27 cellular contexts compared by ENCODE assay signal in genomic region chr5:108801301-108801700, GRCh38. TPM values are rescaled to one million over a fixed set of nuclear protein-coding genes. Genes with fewer than 3 reads are reported as not detected.
A peak's percentile ranks its signal among the peaks of the same experiment; 100 is the strongest.
DNase-seq lines count a peak whose midpoint lies in the region; ATAC-seq, FAIRE-seq and TF ChIP-seq lines count a peak whose summit lies in the region.
"Had no signal": no experiment of that assay in that cellular context is flagged by ENCODE, and none has a peak within 500 bp of the region (broad histone marks: within the 10 kb centered on the region; RNA-seq: fewer than 3 reads in every experiment).

No MANE protein-coding gene starts in this region.

- peaks cover 16% of the 10 kb centered on the region; the same call in 1 of the 2 replicates for H3K9me3 ChIP-seq in Panc1 (ENCODE audit: control insufficient read depth, insufficient read depth, low read depth, low read length)
- no peaks in the 10 kb centered on the region for H3K9me3 ChIP-seq in endothelial cell of umbilical vein (replicated peaks; ENCODE audit: control insufficient read depth, insufficient read depth, low read length)
- H3K9me3 ChIP-seq: gastrocnemius medialis, testis had no signal

- intact Hi-C loops in Panc1 (cut with micrococcal nuclease; ENCODE audit: unreplicated experiment) (no loop called here), endothelial cell of umbilical vein (cut with micrococcal nuclease) (loop anchor here (1.0 kb wide), 1 partner anchor 53 kb away; no protein-coding TSS in a partner anchor)

- peaks cover 29% of the 10 kb centered on the region for H3K36me3 Mint-ChIP-seq in osteocyte (ENCODE audit: unreplicated experiment)

- FAIRE-seq in endothelial cell of umbilical vein (lab: Jason Lieb, UNC) = no peak
- FAIRE-seq: GM12878 had no signal

- BruUV-seq in Panc1 (replicated peaks; lab: Mats Ljungman, UMichigan) (no TSS peak), endothelial cell of umbilical vein (replicated peaks; lab: Mats Ljungman, UMichigan) (TSS peak; percentile 99)

- no peaks in the 10 kb centered on the region for H3K36me3 ChIP-seq in Panc1 (ENCODE audit: control insufficient read depth, insufficient read depth, low read length)
- H3K36me3 ChIP-seq in endothelial cell of umbilical vein (ENCODE audit: control insufficient read depth in 2 of 2, extremely low read depth in 1 of 2, insufficient read depth in 2 of 2, low read length in 2 of 2) = no peaks in the 10 kb centered on the region
- H3K36me3 ChIP-seq: adrenal gland, gastrocnemius medialis, SJCRH30 had no signal

- CTCF ChIA-PET in Panc1 (lab: Charles Lee) = no interaction called here
- CTCF ChIA-PET in endothelial cell of umbilical vein (lab: Charles Lee) = interaction anchor here (0.6 to 1.2 kb wide), 4 partner anchors 9 to 160 kb away, joined by 3 to 4 read pairs (median 3); no protein-coding TSS in a partner anchor

- TF ChIP-seq POLR2A in endothelial cell of umbilical vein (IDR thresholded peaks at IDR 0.05; ENCODE audit: low read depth, low read length) = no peak

- POLR2A ChIA-PET in Panc1 (lab: Charles Lee) (no interaction called here), endothelial cell of umbilical vein (lab: Charles Lee) (interaction anchor here (0.8 kb wide), 1 partner anchor 73 kb away, joined by 3 read pairs; no protein-coding TSS in a partner anchor)

- H3K79me2 ChIP-seq in endothelial cell of umbilical vein (ENCODE audit: control insufficient read depth, insufficient read depth, low read length) = peaks cover 7% of the 10 kb centered on the region

- H3K27me3 ChIP-seq in Panc1 (ENCODE audit: control insufficient read depth, insufficient read depth, low read length) = no peaks in the 10 kb centered on the region
- no peaks in the 10 kb centered on the region for H3K27me3 ChIP-seq in endothelial cell of umbilical vein (ENCODE audit: control insufficient read depth in 2 of 2, insufficient read depth in 2 of 2, low read length in 2 of 2)
- H3K27me3 ChIP-seq: adrenal gland, gastrocnemius medialis, SJCRH30, testis had no signal

- H3K9ac ChIP-seq in endothelial cell of umbilical vein (replicated peaks; ENCODE audit: extremely low read depth, insufficient read depth, low read length) = peak overlapping the region; percentile 65

- H2AFZ ChIP-seq in endothelial cell of umbilical vein (ENCODE audit: low read depth, low read length) = peak overlapping the region; percentile 69

- H3K9me3 Mint-ChIP-seq in osteocyte (ENCODE audit: unreplicated experiment) = peaks cover 30% of the 10 kb centered on the region

- H3K9me1 ChIP-seq in endothelial cell of umbilical vein (replicated peaks; ENCODE audit: control insufficient read depth, extremely low read depth, insufficient read depth, low read length) = no peaks in the 10 kb centered on the region

- no peak; the same call in 1 of the 2 replicates for ATAC-seq in Panc1
- ATAC-seq in GM19023 (IDR thresholded peaks at IDR 0.05; ENCODE audit: unreplicated experiment) = no peak
- ATAC-seq in HG03521 (IDR thresholded peaks at IDR 0.05; ENCODE audit: unreplicated experiment) = no peak
- ATAC-seq: gastrocnemius medialis, GM12878, left colon had no signal

- peak overlapping the region; percentile 41 for H3K4me3 Mint-ChIP-seq in osteocyte (ENCODE audit: unreplicated experiment)
- H3K4me3 Mint-ChIP-seq: activated T-cell treated with anti-CD3 and anti-CD28 coated beads, Interleukin-2, amount 50 U/mL, for 4 hours; brain; CD4-positive, CD25-positive, alpha-beta regulatory T cell; naive B cell; T-helper 1 cell treated with Interleukin-12 subunit alpha and Interleukin-12 subunit beta and Interleukin-4 antibody, amounts not matched to agents 30 μg/mL and 1 μg/mL, for 36 hours had no signal

- DNase-seq in ELR (ENCODE audit: low read depth) (peak; percentile 30), Panc1 (ENCODE audit: low read depth, low spot score) (no peak), endothelial cell of umbilical vein (ENCODE audit: low read depth, low spot score) (no peak), osteocyte (ENCODE audit: extremely low spot score, unreplicated experiment) (no peak), activated T-cell treated with anti-CD3 and anti-CD28 coated beads for 4 hours (no peak)
- DNase-seq: activated CD4-positive, alpha-beta T cell treated with anti-CD3 and anti-CD28 coated beads for 1 hour; activated CD8-positive, alpha-beta memory T cell treated with anti-CD3 and anti-CD28 coated beads for 24 hours; activated T-cell treated with anti-CD3 and anti-CD28 coated beads, Interleukin-2, amount 50 U/mL, for 4 hours; adrenal gland; CD4-positive, CD25-positive, alpha-beta regulatory T cell; erythroblast; gastrocnemius medialis; GOT3; left colon; mesendoderm; naive B cell; NCI-H187 treated with DMSO at 0.1 percent for 48 hours; NCI-H524 treated with DMSO at 0.1 percent for 48 hours; NK-92 treated with Interleukin-12 subunit alpha and Interleukin-12 subunit beta, amount 100 ng/mL, for 24 hours; SJCRH30; stimulated activated naive CD8-positive, alpha-beta T cell treated with anti-CD3 and anti-CD28 coated beads, Interleukin-15, Interleukin-2, amounts not matched to agents 100 U/mL and 50 U/mL, for 24 hours; testis had no signal

- no peaks in the 10 kb centered on the region; the same call in 1 of the 2 replicates for H3K4me1 ChIP-seq in Panc1 (ENCODE audit: control insufficient read depth, insufficient read depth, low read length)
- H3K4me1 ChIP-seq in endothelial cell of umbilical vein (ENCODE audit: control insufficient read depth, extremely low read depth, insufficient read depth, low read length) = peaks cover 10% of the 10 kb centered on the region
- H3K4me1 ChIP-seq: adrenal gland, gastrocnemius medialis, SJCRH30, testis had no signal

- H3K27ac ChIP-seq in Panc1 (ENCODE audit: low read length) (peak overlapping the region; percentile 27; the same call in 1 of the 2 replicates), endothelial cell of umbilical vein (ENCODE audit: insufficient read depth, low read depth, low read length) (peak overlapping the region; percentile 75)
- H3K27ac ChIP-seq: adrenal gland, gastrocnemius medialis, SJCRH30, testis had no signal

- peak overlapping the region; percentile 81 for H3K27ac Mint-ChIP-seq in osteocyte (ENCODE audit: unreplicated experiment)
- H3K27ac Mint-ChIP-seq: brain; CD4-positive, CD25-positive, alpha-beta regulatory T cell; naive B cell; T-helper 1 cell treated with Interleukin-12 subunit alpha and Interleukin-12 subunit beta and Interleukin-4 antibody, amounts not matched to agents 30 μg/mL and 1 μg/mL, for 36 hours had no signal

- H3K27me3 Mint-ChIP-seq in osteocyte (ENCODE audit: unreplicated experiment) = no peaks in the 10 kb centered on the region
- H3K27me3 Mint-ChIP-seq: brain; CD4-positive, CD25-positive, alpha-beta regulatory T cell; naive B cell had no signal

- H3K4me1 Mint-ChIP-seq in osteocyte (ENCODE audit: unreplicated experiment) = peaks cover 45% of the 10 kb centered on the region
- H3K4me1 Mint-ChIP-seq: brain had no signal

- H3K4me2 ChIP-seq in endothelial cell of umbilical vein (ENCODE audit: insufficient read depth, low read length) = peak overlapping the region; percentile 84

- no peak for TF ChIP-seq CTCF in Panc1 (IDR thresholded peaks at IDR 0.05)
- TF ChIP-seq CTCF in endothelial cell of umbilical vein (IDR thresholded peaks at IDR 0.05; ENCODE audit: extremely low read depth in 1 of 2, insufficient read depth in 1 of 2, low read depth in 1 of 2, low read length in 2 of 2) = no peak
- TF ChIP-seq CTCF in osteocyte (IDR thresholded peaks at IDR 0.05) = no peak

- H4K20me1 ChIP-seq in endothelial cell of umbilical vein (replicated peaks; ENCODE audit: control insufficient read depth, extremely low read depth, insufficient read depth, low read length) = no peaks in the 10 kb centered on the region

- H3K4me3 ChIP-seq in Panc1 (ENCODE audit: low read depth in 2 of 2, low read length in 2 of 2) (no peak overlapping the region), endothelial cell of umbilical vein (replicated peaks in 1 of 3; ENCODE audit: insufficient read depth in 1 of 3, low read depth in 1 of 3, low read length in 3 of 3) (no peak overlapping the region)
- H3K4me3 ChIP-seq: adrenal gland, gastrocnemius medialis, GM12878, SJCRH30, testis had no signal

- dilution Hi-C loops in endothelial cell of umbilical vein (cut with MboI; ENCODE audit: extremely low pct_ligation_motif_present, low sequenced_read_pairs) = no loop called here

- in situ Hi-C loops in Panc1 (cut with HindIII; ENCODE audit: low pct_unique_long_range_greater_than_20kb, low sequenced_read_pairs) = no loop called here

TF ChIP-seq in endothelial cell of umbilical vein, 7 proteins besides CTCF, POLR2A, EP300 and RAD21:
- TF ChIP-seq EZH2 (IDR thresholded peaks at IDR 0.05; ENCODE audit: borderline replicate concordance, low read depth, low read length, severe bottlenecking) (no peak), JUN (IDR thresholded peaks at IDR 0.05; ENCODE audit: borderline replicate concordance, insufficient read depth, insufficient read length, low read depth) (no peak), MAX (IDR thresholded peaks at IDR 0.05; ENCODE audit: insufficient read depth, insufficient read length) (no peak), MYC (IDR thresholded peaks at IDR 0.05; ENCODE audit: low read depth, low read length) (no peak), POLR2AphosphoS5 (IDR thresholded peaks at IDR 0.05; ENCODE audit: insufficient read depth, low read depth, low read length) (no peak), GATA2 (IDR thresholded peaks at IDR 0.05; ENCODE audit: insufficient read depth, insufficient read length, low read depth, low read length) (no peak), FOS (IDR thresholded peaks at IDR 0.05; ENCODE audit: borderline replicate concordance, insufficient read depth, low read length) (no peak)
TF ChIP-seq in endothelial cell of umbilical vein: peak in this region for 0.

RNA-seq across cellular contexts. Expression of gene FER, which starts 53.6 kb away (rescaled TPM):
- total RNA-seq in Panc1 (2021; ENCODE audit: unreplicated experiment) = 22.1 TPM
- 3.7 TPM for polyA plus RNA-seq in Panc1 (2012; ENCODE audit: insufficient read length)
- 22.8 and 27.5 TPM in 2 replicates for total RNA-seq in endothelial cell of umbilical vein
- polyA plus RNA-seq in endothelial cell of umbilical vein = 1.7 and 2.3 TPM in 2 replicates
- 2.6 and 2.7 TPM in 2 replicates for polyA plus RNA-seq in endothelial cell of umbilical vein (2011; cell fraction: cytosol; rRNA removed)
- polyA plus RNA-seq in endothelial cell of umbilical vein (2011; cell fraction: nucleus; rRNA removed) = 11.0 and 12.3 TPM in 2 replicates
- 5.8 and 13.9 TPM in 2 replicates for polyA plus RNA-seq in endothelial cell of umbilical vein (2012)
- polyA minus RNA-seq in endothelial cell of umbilical vein = 20.5 and 23.7 TPM in 2 replicates
- polyA minus RNA-seq in endothelial cell of umbilical vein (2011; cell fraction: cytosol; rRNA and poly(A)+ RNA removed) = 20.1 TPM
- polyA minus RNA-seq in endothelial cell of umbilical vein (2011; cell fraction: nucleus; rRNA and poly(A)+ RNA removed) = 67.1 and 88.0 TPM in 2 replicates
- 27.7 and 38.2 TPM in 2 replicates for total RNA-seq in osteocyte
